ENCODE assay signal across 19 cellular contexts in genomic region chr2:20516291-20516645, GRCh38.
DNase-seq lines count a peak whose midpoint lies in the region; ATAC-seq, FAIRE-seq and TF ChIP-seq lines count a peak whose summit lies in the region.
"Had no signal": no experiment of that assay in that cellular context is flagged by ENCODE, and none has a peak within 500 bp of the region (broad histone marks: within the 10 kb centered on the region; RNA-seq: fewer than 3 reads in every experiment).

No MANE protein-coding gene starts in this region.

- H3K4me3 Mint-ChIP-seq in activated T-helper 17 cell treated with anti-CD3 and anti-CD28 coated beads, Interleukin-2, amount 50 U/mL, for 72 hours: no peak overlapping the region
- H3K4me3 Mint-ChIP-seq: activated naive CD8-positive, alpha-beta T cell treated with anti-CD3 and anti-CD28 coated beads for 36 hours; activated T-helper 1 cell treated with anti-CD3 and anti-CD28 coated beads, Interleukin-12 subunit alpha, Interleukin-12 subunit beta, Interleukin-2, Interleukin-4 antibody, amounts not matched to agents 30 ng/mL and 10 ng/mL and 1 ng/mL, durations not matched to agents 14 hours and 24 hours and 36 hours; naive B cell; stimulated activated naive B cell treated with anti-CD40 and anti-IgM and Interleukin-4, amounts not matched to agents 10 μg/mL and 1 μg/mL and 100 μg/mL, for 72 hours had no signal

- peak overlapping the region in 1 of 2 donors; percentile 60 for H3K9ac ChIP-seq in kidney (ENCODE audit: low read length in 2 of 2)

- 89 to 100% (median 97%) methylated on average over 2 of the region's 2 CpGs for WGBS in stomach, 5 donors
- WGBS in hepatocyte (ENCODE audit: low lambda C conversion rate, missing lambda C conversion rate): 86% methylated on average over 2 of the region's 2 CpGs

- H3K4me1 ChIP-seq in kidney (ENCODE audit: control insufficient read depth in 1 of 2, insufficient read depth in 1 of 2, low read depth in 1 of 2, low read length in 2 of 2): peaks cover 16 to 20% of the 10 kb centered on the region in 2 donors
- peaks cover 9 to 14% (median 13%) of the 10 kb centered on the region in 4 donors for H3K4me1 ChIP-seq in stomach
- H3K4me1 ChIP-seq in hepatocyte (ENCODE audit: insufficient read depth): peaks cover 9% of the 10 kb centered on the region
- H3K4me1 ChIP-seq: uterus had no signal

- H3K4me3 ChIP-seq in kidney (ENCODE audit: low read length in 2 of 2) (no peak overlapping the region), stomach (no peak overlapping the region), hepatocyte (no peak overlapping the region)
- H3K4me3 ChIP-seq: lower lobe of right lung, SK-N-MC, uterus had no signal

- H3K27me3 ChIP-seq in stomach (no peaks in the 10 kb centered on the region), hepatocyte (no peaks in the 10 kb centered on the region)
- H3K27me3 ChIP-seq: uterus had no signal

- POLR2A ChIA-PET in RWPE1 (lab: Yijun Ruan, JAX; ENCODE audit: low non-redundant PET): no interaction called here

- CTCF ChIA-PET in RWPE1 (lab: Yijun Ruan, JAX): no interaction called here

- DNase-seq in RWPE1 (ENCODE audit: low spot score) (no peak), kidney (no peak), stomach (no peak), hepatocyte (ENCODE audit: low spot score) (no peak), HCEC 1CT (no peak)
- DNase-seq: activated CD8-positive, alpha-beta memory T cell treated with anti-CD3 and anti-CD28 coated beads for 24 hours; activated naive CD8-positive, alpha-beta T cell treated with anti-CD3 and anti-CD28 coated beads for 36 hours; COR-L47; erythroblast; lower lobe of right lung; naive B cell; PC-3; stimulated activated naive B cell treated with anti-CD40 and anti-IgM and Interleukin-4, amounts not matched to agents 10 μg/mL and 1 μg/mL and 100 μg/mL, for 72 hours; uterus had no signal

- H3K9me2 ChIP-seq in hepatocyte (replicated peaks; ENCODE audit: insufficient read depth): no peaks in the 10 kb centered on the region

- peak overlapping the region; percentile 81 for H3K27ac ChIP-seq in RWPE1
- peak overlapping the region; percentile 85 to 88 for H3K27ac ChIP-seq in kidney (ENCODE audit: low read depth in 2 of 2, low read length in 2 of 2)
- H3K27ac ChIP-seq in stomach: peak overlapping the region; percentile 28 to 77 (median 66)
- no peak overlapping the region for H3K27ac ChIP-seq in hepatocyte
- H3K27ac ChIP-seq: SK-N-MC, uterus had no signal

- no peaks in the 10 kb centered on the region for H3K36me3 ChIP-seq in kidney (ENCODE audit: control insufficient read depth in 1 of 2, insufficient read depth in 2 of 2, low read length in 2 of 2)
- H3K36me3 ChIP-seq in stomach: no peaks in the 10 kb centered on the region
- H3K36me3 ChIP-seq in hepatocyte (replicated peaks; ENCODE audit: insufficient read depth, low read depth): no peaks in the 10 kb centered on the region
- H3K36me3 ChIP-seq: lower lobe of right lung, uterus had no signal

- H2AFZ ChIP-seq in hepatocyte: no peak overlapping the region

- peak; percentile 2 for ATAC-seq in GM21447 (IDR thresholded peaks at IDR 0.05; ENCODE audit: unreplicated experiment)
- ATAC-seq in activated T-helper 17 cell treated with anti-CD3 and anti-CD28 coated beads, Interleukin-2, amount 50 U/mL, for 72 hours (replicated peaks): no peak
- ATAC-seq: PC-3 had no signal

- no peaks in the 10 kb centered on the region for H3K9me3 Mint-ChIP-seq in activated T-helper 17 cell treated with anti-CD3 and anti-CD28 coated beads, Interleukin-2, amount 50 U/mL, for 72 hours
- H3K9me3 Mint-ChIP-seq: activated T-helper 1 cell treated with anti-CD3 and anti-CD28 coated beads, Interleukin-12 subunit alpha, Interleukin-12 subunit beta, Interleukin-2, Interleukin-4 antibody, amounts not matched to agents 30 ng/mL and 10 ng/mL and 1 ng/mL, durations not matched to agents 14 hours and 24 hours and 36 hours had no signal

- no peaks in the 10 kb centered on the region for H4K20me1 ChIP-seq in hepatocyte (ENCODE audit: insufficient read depth, poor library complexity, severe bottlenecking)

- no peak for TF ChIP-seq CTCF in RWPE1 (conservative IDR thresholded peaks at IDR 0.05; ENCODE audit: low read depth)
- no peak for TF ChIP-seq CTCF in kidney (IDR thresholded peaks at IDR 0.05; ENCODE audit: borderline replicate concordance, extremely low read depth, insufficient read depth)
- TF ChIP-seq CTCF in stomach (IDR thresholded peaks at IDR 0.05): no peak
- TF ChIP-seq CTCF in hepatocyte (IDR thresholded peaks at IDR 0.05; ENCODE audit: poor library complexity): no peak

- H3K4me1 Mint-ChIP-seq in activated T-helper 17 cell treated with anti-CD3 and anti-CD28 coated beads, Interleukin-2, amount 50 U/mL, for 72 hours: no peaks in the 10 kb centered on the region
- H3K4me1 Mint-ChIP-seq: naive B cell had no signal

- no peaks in the 10 kb centered on the region for H3K36me3 Mint-ChIP-seq in activated T-helper 17 cell treated with anti-CD3 and anti-CD28 coated beads, Interleukin-2, amount 50 U/mL, for 72 hours (ENCODE audit: low read depth)
- H3K36me3 Mint-ChIP-seq: activated naive CD8-positive, alpha-beta T cell treated with anti-CD3 and anti-CD28 coated beads for 36 hours had no signal

- no peak for FAIRE-seq in kidney (lab: Jason Lieb, UNC)
- FAIRE-seq: G401.6 had no signal

- H3K27ac Mint-ChIP-seq in activated T-helper 17 cell treated with anti-CD3 and anti-CD28 coated beads, Interleukin-2, amount 50 U/mL, for 72 hours: no peak overlapping the region
- H3K27ac Mint-ChIP-seq: activated naive CD8-positive, alpha-beta T cell treated with anti-CD3 and anti-CD28 coated beads for 36 hours; activated T-helper 1 cell treated with anti-CD3 and anti-CD28 coated beads, Interleukin-12 subunit alpha, Interleukin-12 subunit beta, Interleukin-2, Interleukin-4 antibody, amounts not matched to agents 30 ng/mL and 10 ng/mL and 1 ng/mL, durations not matched to agents 14 hours and 24 hours and 36 hours; naive B cell had no signal

- H3K9me3 ChIP-seq in kidney (ENCODE audit: control insufficient read depth in 1 of 2, low read length in 2 of 2) (no peaks in the 10 kb centered on the region), stomach (no peaks in the 10 kb centered on the region), hepatocyte (ENCODE audit: low read depth) (no peaks in the 10 kb centered on the region)
- H3K9me3 ChIP-seq: lower lobe of right lung, uterus had no signal

- no peak overlapping the region for H3K4me2 ChIP-seq in hepatocyte

- intact Hi-C loops in kidney (cut with DNase I) (no loop called here), stomach (cut with DNase I; ENCODE audit: low total_unique reads) (no loop called here)

- TF ChIP-seq EP300 in stomach (IDR thresholded peaks at IDR 0.05): no peak

- peaks cover 8% of the 10 kb centered on the region for H3K27me3 Mint-ChIP-seq in activated T-helper 17 cell treated with anti-CD3 and anti-CD28 coated beads, Interleukin-2, amount 50 U/mL, for 72 hours
- H3K27me3 Mint-ChIP-seq: activated naive CD8-positive, alpha-beta T cell treated with anti-CD3 and anti-CD28 coated beads for 36 hours had no signal

- no peaks in the 10 kb centered on the region for H3K79me2 ChIP-seq in hepatocyte

- no peak for TF ChIP-seq POLR2A in stomach (IDR thresholded peaks at IDR 0.05)
